In the genomic region with DNA sequence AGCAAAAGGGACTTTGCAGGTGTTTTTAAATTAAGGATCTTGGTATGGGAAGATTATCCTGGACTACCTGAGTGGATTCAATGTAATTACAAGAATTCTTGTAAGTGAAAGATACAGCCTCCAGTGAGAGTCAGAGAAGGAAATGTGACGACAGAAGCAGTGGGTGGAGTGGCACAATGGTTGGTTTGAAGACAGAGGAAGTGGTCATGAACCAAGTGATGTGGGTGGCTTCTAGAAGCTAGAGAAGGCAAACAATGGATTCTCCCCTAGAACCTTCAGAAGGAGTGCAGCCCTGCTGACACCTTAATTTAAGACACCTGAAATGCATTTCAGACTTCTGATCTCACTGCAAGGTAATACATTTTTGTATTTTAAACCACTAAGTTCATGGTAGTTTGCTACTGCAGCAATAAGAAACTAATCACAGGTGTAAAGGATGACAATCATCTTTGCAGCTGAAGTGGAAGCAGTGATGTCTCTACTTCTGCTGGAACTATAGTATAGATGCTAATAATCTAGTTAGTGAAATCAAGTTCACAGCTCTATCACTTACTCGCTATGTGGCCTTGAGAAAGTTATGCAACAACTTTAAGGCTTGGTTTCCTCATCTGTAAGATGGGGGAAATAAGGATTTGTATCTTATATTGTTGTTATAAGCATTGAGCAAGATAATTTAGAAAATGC, we compare ENCODE assay signal across 11 cellular contexts.
DNase-seq lines count a peak whose midpoint lies in the region; ATAC-seq and TF ChIP-seq lines count a peak whose summit lies in the region.
"Had no signal": no experiment of that assay in that cellular context is flagged by ENCODE, and none has a peak within 500 bp of the region (broad histone marks: within the 10 kb centered on the region; RNA-seq: fewer than 3 reads in every experiment).

No MANE protein-coding gene starts in this region.

- H3K36me3 ChIP-seq in lung (ENCODE audit: control insufficient read depth in 2 of 2, insufficient read depth in 2 of 2, low read length in 2 of 2) = no peaks in the 10 kb centered on the region

- H3K27me3 Mint-ChIP-seq in T-helper 17 cell = no peaks in the 10 kb centered on the region

- intact Hi-C loops in posterior cingulate gyrus (cut with DNase I) = no loop called here

- H3K9me3 ChIP-seq in T-helper 17 cell (ENCODE audit: control insufficient read depth, low read length, poor library complexity, severe bottlenecking) = no peaks in the 10 kb centered on the region
- no peaks in the 10 kb centered on the region for H3K9me3 ChIP-seq in lung (ENCODE audit: control insufficient read depth in 2 of 2, insufficient read depth in 1 of 2, low read length in 1 of 2)

- H3K4me3 ChIP-seq in lung = no peak overlapping the region

- WGBS in lung, 2 donors = 44 to 48% methylated on average over 2 of the region's 2 CpGs

- DNase-seq in T-helper 17 cell (peak in 2 of 3 donors; percentile 22 to 49), activated T-cell treated with anti-CD3 and anti-CD28 coated beads for 24 hours (ENCODE audit: low read depth) (peak; percentile 47), lung (ENCODE audit: low spot score) (no peak), midbrain (lab: John Stamatoyannopoulos, UW) (no peak), NCI-H2029 treated with DMSO at 0.1 percent for 48 hours (lab: John Stamatoyannopoulos, UW) (no peak), RKO (ENCODE audit: low spot score) (no peak), posterior cingulate gyrus (no peak)
- peak; percentile 2 to 42 for DNase-seq in stimulated activated CD8-positive, alpha-beta memory T cell treated with anti-CD3 and anti-CD28 coated beads, Interleukin-4, amount 100 ng/mL, for 1 hour (ENCODE audit: low read depth in 2 of 2, low spot score in 1 of 2)
- DNase-seq: COR-L47, NCI-H1930, RPMI8226 had no signal

- no peaks in the 10 kb centered on the region for H3K27me3 ChIP-seq in lung (ENCODE audit: control insufficient read depth, insufficient read depth)

- peak overlapping the region; percentile 83 for H3K4me3 Mint-ChIP-seq in T-helper 17 cell

- no peak for TF ChIP-seq CTCF in lung (IDR thresholded peaks at IDR 0.05; ENCODE audit: control extremely low read depth, extremely low read depth)

- H3K4me1 ChIP-seq in lung (ENCODE audit: control insufficient read depth in 2 of 2, insufficient read depth in 2 of 2, low read length in 2 of 2) = no peaks in the 10 kb centered on the region

- H3K36me3 Mint-ChIP-seq in T-helper 17 cell (ENCODE audit: low read depth) = peaks cover 5% of the 10 kb centered on the region

- ATAC-seq in T-helper 17 cell (peak; percentile 100), lung (ENCODE audit: insufficient read depth, low FRiP score) (peak; percentile 5)

- H3K27ac ChIP-seq in lung (ENCODE audit: low read depth in 1 of 2, low read length in 1 of 2) = no peak overlapping the region

- H3K27ac Mint-ChIP-seq in T-helper 17 cell = peak overlapping the region; percentile 81

- H3K4me1 Mint-ChIP-seq in T-helper 17 cell = peaks cover 34% of the 10 kb centered on the region

Comparison
In these comparisons a context has a peak if more than half of its experiments do, and no peak if none do; other contexts are left out.
1. DNase-seq: peak in T-helper 17 cell (2 of 3), activated T-cell treated with anti-CD3 and anti-CD28 coated beads for 24 hours (single experiment) and stimulated activated CD8-positive, alpha-beta memory T cell treated with anti-CD3 and anti-CD28 coated beads, Interleukin-4, amount 100 ng/mL, for 1 hour (2 of 2); none in lung (single experiment), midbrain (single experiment), NCI-H2029 treated with DMSO at 0.1 percent for 48 hours (single experiment), RKO (single experiment) and posterior cingulate gyrus (0 of 10).